In genomic region chr22:37396488-37397084, GRCh38 we compare ENCODE assay signal across 1 cellular context.
TF ChIP-seq lines count a peak whose summit lies in the region.

No MANE protein-coding gene starts in this region.

TF ChIP-seq in H1, 55 proteins besides CTCF, POLR2A, EP300 and RAD21:
- no peak for TF ChIP-seq ATF3 (IDR thresholded peaks at IDR 0.05; ENCODE audit: insufficient read depth, low read depth, low read length)
- no peak for TF ChIP-seq TAF1 (IDR thresholded peaks at IDR 0.05; ENCODE audit: low read depth, low read length)
- no peak for TF ChIP-seq POLR2AphosphoS5 (IDR thresholded peaks at IDR 0.05; ENCODE audit: low read depth, low read length)
- TF ChIP-seq POU5F1 (IDR thresholded peaks at IDR 0.05; ENCODE audit: low read depth, low read length): no peak
- no peak for TF ChIP-seq CBX8 (IDR thresholded peaks at IDR 0.05; ENCODE audit: borderline replicate concordance, low read depth, low read length)
- no peak for TF ChIP-seq SIN3A (conservative IDR thresholded peaks at IDR 0.05 in 1 of 2, IDR thresholded peaks at IDR 0.05 in 1 of 2; ENCODE audit: low read depth in 1 of 2, low read length in 2 of 2)
- TF ChIP-seq TEAD4 (IDR thresholded peaks at IDR 0.05; ENCODE audit: low read depth, low read length): no peak
- no peak for TF ChIP-seq GABPA (IDR thresholded peaks at IDR 0.05; ENCODE audit: borderline replicate concordance, insufficient read depth, low read length)
- TF ChIP-seq CHD1 (IDR thresholded peaks at IDR 0.05; ENCODE audit: low read depth, low read length): no peak
- TF ChIP-seq FOSL1 (IDR thresholded peaks at IDR 0.05; ENCODE audit: insufficient read depth, low read depth, low read length): no peak
- no peak for TF ChIP-seq BRCA1 (IDR thresholded peaks at IDR 0.05; ENCODE audit: low read depth, low read length)
- TF ChIP-seq KDM4A (IDR thresholded peaks at IDR 0.05; ENCODE audit: low read depth, low read length, severe bottlenecking): no peak
- TF ChIP-seq ATF2 (IDR thresholded peaks at IDR 0.05; ENCODE audit: low read length): no peak
- no peak for TF ChIP-seq CREB1 (IDR thresholded peaks at IDR 0.05)
- TF ChIP-seq SAP30 (IDR thresholded peaks at IDR 0.05; ENCODE audit: insufficient read depth, insufficient replicate concordance, low read length): no peak
